ENCODE assay signal across 8 cellular contexts in genomic region chr2:152335851-152336102, GRCh38. TPM values are rescaled to one million over a fixed set of nuclear protein-coding genes. Genes with fewer than 3 reads are reported as not detected.
DNase-seq lines count a peak whose midpoint lies in the region; ATAC-seq and TF ChIP-seq lines count a peak whose summit lies in the region.

No MANE protein-coding gene starts in this region.

- no peaks in the 10 kb centered on the region for H3K9me3 Mint-ChIP-seq in activated CD8-positive, alpha-beta memory T cell treated with anti-CD3 and anti-CD28 coated beads, Interleukin-2, amount 10 ng/mL, durations not matched to agents 7 days and 5 days (ENCODE audit: low read depth)
- H3K9me3 Mint-ChIP-seq in chondrocyte (ENCODE audit: low read depth) (no peaks in the 10 kb centered on the region), type B pancreatic cell (no peaks in the 10 kb centered on the region)

- no peak overlapping the region for H3K27ac ChIP-seq in KMS-11
- peak overlapping the region; percentile 81 to 88 for H3K27ac ChIP-seq in lung (ENCODE audit: low read depth in 1 of 2, low read length in 1 of 2)

- H3K9me3 ChIP-seq in lung (ENCODE audit: control insufficient read depth in 2 of 2, insufficient read depth in 1 of 2, low read length in 1 of 2) = no peaks in the 10 kb centered on the region

- peak overlapping the region; percentile 75 for H2AFZ ChIP-seq in KMS-11 (ENCODE audit: low read depth)

- CTCF ChIA-PET in activated CD8-positive, alpha-beta memory T cell treated with anti-CD3 and anti-CD28 coated beads, Interleukin-2, amount 10 ng/mL, durations not matched to agents 7 days and 5 days (lab: Charles Lee) = no interaction called here

- TF ChIP-seq CTCF in KMS-11 (conservative IDR thresholded peaks at IDR 0.05; ENCODE audit: low read depth, low read length) (no peak), chondrocyte (IDR thresholded peaks at IDR 0.05) (no peak), lung (IDR thresholded peaks at IDR 0.05; ENCODE audit: control extremely low read depth, extremely low read depth) (no peak), type B pancreatic cell (conservative IDR thresholded peaks at IDR 0.05) (no peak)

- H3K4me3 Mint-ChIP-seq in activated CD8-positive, alpha-beta memory T cell treated with anti-CD3 and anti-CD28 coated beads, Interleukin-2, amount 10 ng/mL, durations not matched to agents 7 days and 5 days = no peak overlapping the region
- H3K4me3 Mint-ChIP-seq in chondrocyte (ENCODE audit: unreplicated experiment) = peak overlapping the region; percentile 98
- peak overlapping the region; percentile 99 for H3K4me3 Mint-ChIP-seq in type B pancreatic cell

- H3K36me3 Mint-ChIP-seq in activated CD8-positive, alpha-beta memory T cell treated with anti-CD3 and anti-CD28 coated beads, Interleukin-2, amount 10 ng/mL, durations not matched to agents 7 days and 5 days = peaks cover 1% of the 10 kb centered on the region
- H3K36me3 Mint-ChIP-seq in chondrocyte (ENCODE audit: low read depth) (no peaks in the 10 kb centered on the region), type B pancreatic cell (no peaks in the 10 kb centered on the region)

- H3K4me3 ChIP-seq in KMS-11 (IDR thresholded peaks at IDR 0.05; ENCODE audit: insufficient read depth, low read depth, low read length) (peak overlapping the region; percentile 82), lung (peak overlapping the region; percentile 91)

- H3K36me3 ChIP-seq in KMS-11 (ENCODE audit: insufficient read depth) = no peaks in the 10 kb centered on the region
- H3K36me3 ChIP-seq in lung (ENCODE audit: control insufficient read depth in 2 of 2, insufficient read depth in 2 of 2, low read length in 2 of 2) = no peaks in the 10 kb centered on the region

- H4K20me1 ChIP-seq in KMS-11 (ENCODE audit: insufficient read depth) = no peaks in the 10 kb centered on the region; the same call in none of the 2 replicates

- peaks cover 63% of the 10 kb centered on the region for H3K27me3 Mint-ChIP-seq in activated CD8-positive, alpha-beta memory T cell treated with anti-CD3 and anti-CD28 coated beads, Interleukin-2, amount 10 ng/mL, durations not matched to agents 7 days and 5 days
- H3K27me3 Mint-ChIP-seq in chondrocyte (ENCODE audit: low read depth) = no peaks in the 10 kb centered on the region
- H3K27me3 Mint-ChIP-seq in type B pancreatic cell = no peaks in the 10 kb centered on the region

- H3K4me1 ChIP-seq in KMS-11 (ENCODE audit: low read depth, poor library complexity, severe bottlenecking) = peaks cover 15% of the 10 kb centered on the region
- H3K4me1 ChIP-seq in lung (ENCODE audit: control insufficient read depth in 2 of 2, insufficient read depth in 2 of 2, low read length in 2 of 2) = peaks cover 1 to 5% of the 10 kb centered on the region in 2 donors

- H3K4me1 Mint-ChIP-seq in activated CD8-positive, alpha-beta memory T cell treated with anti-CD3 and anti-CD28 coated beads, Interleukin-2, amount 10 ng/mL, durations not matched to agents 7 days and 5 days = peaks cover 8% of the 10 kb centered on the region
- H3K4me1 Mint-ChIP-seq in chondrocyte (ENCODE audit: low read depth) (peaks cover 44% of the 10 kb centered on the region), type B pancreatic cell (ENCODE audit: unreplicated experiment) (peaks cover 36% of the 10 kb centered on the region)

- no peak for ATAC-seq in activated CD8-positive, alpha-beta memory T cell treated with anti-CD3 and anti-CD28 coated beads, Interleukin-2, amount 10 ng/mL, durations not matched to agents 7 days and 5 days
- ATAC-seq in lung (ENCODE audit: insufficient read depth, low FRiP score) = peak; percentile 17

- H3K9ac ChIP-seq in KMS-11 = peak overlapping the region; percentile 79

- H3K27me3 ChIP-seq in KMS-11 (ENCODE audit: insufficient read depth, low read depth) = no peaks in the 10 kb centered on the region
- H3K27me3 ChIP-seq in lung (ENCODE audit: control insufficient read depth, insufficient read depth) = no peaks in the 10 kb centered on the region

- H3K79me2 ChIP-seq in KMS-11 (ENCODE audit: insufficient read depth, low read depth) = peaks cover 6% of the 10 kb centered on the region; the same call in 1 of the 2 replicates

- H3K4me2 ChIP-seq in KMS-11 = peak overlapping the region; percentile 70

- 1% methylated on average over 17 of the region's 17 CpGs for WGBS in lung, 2 donors

- peak; percentile 63 for DNase-seq in activated CD8-positive, alpha-beta memory T cell treated with anti-CD3 and anti-CD28 coated beads, Interleukin-2, amount 50 U/mL, for 48 hours
- DNase-seq in activated CD8-positive, alpha-beta memory T cell treated with anti-CD3 and anti-CD28 coated beads, Interleukin-2, amount 10 ng/mL, durations not matched to agents 7 days and 5 days = no peak
- DNase-seq in chondrocyte (ENCODE audit: low spot score) (no peak), lung (ENCODE audit: low spot score) (no peak), type B pancreatic cell (ENCODE audit: extremely low spot score, unreplicated experiment) (no peak), foreskin melanocyte (no peak), RPMI8226 (no peak)

- H3K27ac Mint-ChIP-seq in activated CD8-positive, alpha-beta memory T cell treated with anti-CD3 and anti-CD28 coated beads, Interleukin-2, amount 10 ng/mL, durations not matched to agents 7 days and 5 days = no peak overlapping the region
- H3K27ac Mint-ChIP-seq in chondrocyte (ENCODE audit: unreplicated experiment) = no peak overlapping the region
- no peak overlapping the region for H3K27ac Mint-ChIP-seq in type B pancreatic cell

RNA-seq across cellular contexts. Expression of gene FMNL2, which starts 0.8 kb away (rescaled TPM):
- total RNA-seq in activated CD8-positive, alpha-beta memory T cell treated with anti-CD3 and anti-CD28 coated beads, Interleukin-2, amount 10 ng/mL, durations not matched to agents 7 days and 5 days = under 1 TPM; 0.26 to 0.56 TPM
- 31.5 to 42.3 TPM (median 33.9 TPM) in 3 replicates for total RNA-seq in chondrocyte
- 10 to 100 TPM; 45.6 to 81.4 TPM for total RNA-seq in lung
- polyA plus RNA-seq in lung = 10 to 100 TPM; 18.8 to 31.2 TPM
- 42.2 and 62.1 TPM in 2 replicates for total RNA-seq in type B pancreatic cell (ENCODE audit: low replicate concordance)

Comparison
In these comparisons a context has a peak if more than half of its experiments do, and no peak if none do; other contexts are left out.
1. RNA of gene FMNL2, which starts 0.8 kb away (total RNA-seq): 45.6 to 81.4 TPM in lung, 42.2 to 62.1 TPM in type B pancreatic cell and 31.5 to 42.3 TPM in chondrocyte; 0.26 to 0.56 TPM in activated CD8-positive, alpha-beta memory T cell treated with anti-CD3 and anti-CD28 coated beads, Interleukin-2, amount 10 ng/mL, durations not matched to agents 7 days and 5 days; every median in the first group is over 10 times any median in the second.